1 cellular context compared by ENCODE assay signal in the genomic region with DNA sequence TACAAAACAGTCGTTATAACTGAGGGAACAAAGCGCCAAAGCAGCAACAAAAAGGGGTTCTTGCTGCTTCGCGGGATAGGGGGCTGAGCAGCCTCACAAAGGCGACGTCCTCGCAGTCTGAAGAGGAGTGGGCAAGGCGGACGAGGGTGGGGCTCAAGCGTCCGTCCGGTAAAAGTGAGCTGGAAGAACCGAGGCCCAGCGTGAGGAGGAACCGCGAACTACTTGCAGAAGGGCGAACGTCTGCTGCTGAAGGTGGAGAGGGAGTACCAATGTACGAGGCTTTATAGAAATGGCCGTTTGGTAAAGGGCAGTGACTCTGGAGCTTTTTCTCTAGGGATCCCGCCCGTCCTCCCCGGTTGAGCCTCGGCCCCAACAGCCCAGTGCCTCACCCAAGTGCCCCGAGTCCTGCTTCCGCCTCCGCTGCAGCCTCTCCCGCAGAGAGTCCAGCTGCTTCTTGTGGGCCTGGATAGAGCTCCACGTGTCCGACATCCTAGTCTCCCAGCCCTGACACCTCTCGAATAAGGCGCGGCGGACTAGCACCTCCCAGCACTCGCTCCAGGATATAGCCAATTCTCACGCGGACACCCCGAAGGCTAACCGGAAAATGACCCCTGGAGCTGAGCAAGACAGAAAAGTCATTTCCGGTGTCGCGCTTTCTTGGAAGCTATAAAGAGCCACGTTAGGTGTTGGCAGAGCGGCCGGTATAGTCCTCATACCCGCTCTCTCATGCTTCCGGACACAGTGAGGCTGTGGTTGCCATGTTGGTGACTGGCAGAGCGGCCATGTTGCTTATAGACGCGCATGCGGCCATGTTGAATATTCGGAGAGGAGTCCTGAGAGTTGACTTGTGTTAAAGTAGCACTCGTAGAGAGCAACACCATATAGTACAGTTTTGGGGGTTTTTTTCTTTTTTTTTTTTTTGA.
A peak's percentile ranks its signal among the peaks of the same experiment; 100 is the strongest.
TF ChIP-seq lines count a peak whose summit lies in the region.

A gene (minus strand): TSS at position 606 of the 923 bp plus-strand sequence. CDS start 117 bp downstream, at position 489.

TF ChIP-seq in K562, 482 proteins besides CTCF, POLR2A, EP300 and RAD21 (continued from another document):
- TF ChIP-seq, protein P1, sequence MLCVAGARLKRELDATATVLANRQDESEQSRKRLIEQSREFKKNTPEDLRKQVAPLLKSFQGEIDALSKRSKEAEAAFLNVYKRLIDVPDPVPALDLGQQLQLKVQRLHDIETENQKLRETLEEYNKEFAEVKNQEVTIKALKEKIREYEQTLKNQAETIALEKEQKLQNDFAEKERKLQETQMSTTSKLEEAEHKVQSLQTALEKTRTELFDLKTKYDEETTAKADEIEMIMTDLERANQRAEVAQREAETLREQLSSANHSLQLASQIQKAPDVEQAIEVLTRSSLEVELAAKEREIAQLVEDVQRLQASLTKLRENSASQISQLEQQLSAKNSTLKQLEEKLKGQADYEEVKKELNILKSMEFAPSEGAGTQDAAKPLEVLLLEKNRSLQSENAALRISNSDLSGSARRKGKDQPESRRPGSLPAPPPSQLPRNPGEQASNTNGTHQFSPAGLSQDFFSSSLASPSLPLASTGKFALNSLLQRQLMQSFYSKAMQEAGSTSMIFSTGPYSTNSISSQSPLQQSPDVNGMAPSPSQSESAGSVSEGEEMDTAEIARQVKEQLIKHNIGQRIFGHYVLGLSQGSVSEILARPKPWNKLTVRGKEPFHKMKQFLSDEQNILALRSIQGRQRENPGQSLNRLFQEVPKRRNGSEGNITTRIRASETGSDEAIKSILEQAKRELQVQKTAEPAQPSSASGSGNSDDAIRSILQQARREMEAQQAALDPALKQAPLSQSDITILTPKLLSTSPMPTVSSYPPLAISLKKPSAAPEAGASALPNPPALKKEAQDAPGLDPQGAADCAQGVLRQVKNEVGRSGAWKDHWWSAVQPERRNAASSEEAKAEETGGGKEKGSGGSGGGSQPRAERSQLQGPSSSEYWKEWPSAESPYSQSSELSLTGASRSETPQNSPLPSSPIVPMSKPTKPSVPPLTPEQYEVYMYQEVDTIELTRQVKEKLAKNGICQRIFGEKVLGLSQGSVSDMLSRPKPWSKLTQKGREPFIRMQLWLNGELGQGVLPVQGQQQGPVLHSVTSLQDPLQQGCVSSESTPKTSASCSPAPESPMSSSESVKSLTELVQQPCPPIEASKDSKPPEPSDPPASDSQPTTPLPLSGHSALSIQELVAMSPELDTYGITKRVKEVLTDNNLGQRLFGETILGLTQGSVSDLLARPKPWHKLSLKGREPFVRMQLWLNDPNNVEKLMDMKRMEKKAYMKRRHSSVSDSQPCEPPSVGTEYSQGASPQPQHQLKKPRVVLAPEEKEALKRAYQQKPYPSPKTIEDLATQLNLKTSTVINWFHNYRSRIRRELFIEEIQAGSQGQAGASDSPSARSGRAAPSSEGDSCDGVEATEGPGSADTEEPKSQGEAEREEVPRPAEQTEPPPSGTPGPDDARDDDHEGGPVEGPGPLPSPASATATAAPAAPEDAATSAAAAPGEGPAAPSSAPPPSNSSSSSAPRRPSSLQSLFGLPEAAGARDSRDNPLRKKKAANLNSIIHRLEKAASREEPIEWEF (CRISPR knock-in tag; IDR thresholded peaks at IDR 0.05), result no peak
- TF ChIP-seq MED1 (CRISPR knock-in tag; IDR thresholded peaks at IDR 0.05; ENCODE audit: borderline replicate concordance), result no peak
- TF ChIP-seq PHF8 (IDR thresholded peaks at IDR 0.05; ENCODE audit: borderline replicate concordance, low read length), result peak; percentile 78; the same call in 1 of the 2 replicates
- TF ChIP-seq, protein P2, sequence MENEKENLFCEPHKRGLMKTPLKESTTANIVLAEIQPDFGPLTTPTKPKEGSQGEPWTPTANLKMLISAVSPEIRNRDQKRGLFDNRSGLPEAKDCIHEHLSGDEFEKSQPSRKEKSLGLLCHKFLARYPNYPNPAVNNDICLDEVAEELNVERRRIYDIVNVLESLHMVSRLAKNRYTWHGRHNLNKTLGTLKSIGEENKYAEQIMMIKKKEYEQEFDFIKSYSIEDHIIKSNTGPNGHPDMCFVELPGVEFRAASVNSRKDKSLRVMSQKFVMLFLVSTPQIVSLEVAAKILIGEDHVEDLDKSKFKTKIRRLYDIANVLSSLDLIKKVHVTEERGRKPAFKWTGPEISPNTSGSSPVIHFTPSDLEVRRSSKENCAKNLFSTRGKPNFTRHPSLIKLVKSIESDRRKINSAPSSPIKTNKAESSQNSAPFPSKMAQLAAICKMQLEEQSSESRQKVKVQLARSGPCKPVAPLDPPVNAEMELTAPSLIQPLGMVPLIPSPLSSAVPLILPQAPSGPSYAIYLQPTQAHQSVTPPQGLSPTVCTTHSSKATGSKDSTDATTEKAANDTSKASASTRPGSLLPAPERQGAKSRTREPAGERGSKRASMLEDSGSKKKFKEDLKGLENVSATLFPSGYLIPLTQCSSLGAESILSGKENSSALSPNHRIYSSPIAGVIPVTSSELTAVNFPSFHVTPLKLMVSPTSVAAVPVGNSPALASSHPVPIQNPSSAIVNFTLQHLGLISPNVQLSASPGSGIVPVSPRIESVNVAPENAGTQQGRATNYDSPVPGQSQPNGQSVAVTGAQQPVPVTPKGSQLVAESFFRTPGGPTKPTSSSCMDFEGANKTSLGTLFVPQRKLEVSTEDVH (IDR thresholded peaks at IDR 0.05; ENCODE audit: low read depth, partially characterized antibody), result peak; percentile 86
- TF ChIP-seq, protein P3, sequence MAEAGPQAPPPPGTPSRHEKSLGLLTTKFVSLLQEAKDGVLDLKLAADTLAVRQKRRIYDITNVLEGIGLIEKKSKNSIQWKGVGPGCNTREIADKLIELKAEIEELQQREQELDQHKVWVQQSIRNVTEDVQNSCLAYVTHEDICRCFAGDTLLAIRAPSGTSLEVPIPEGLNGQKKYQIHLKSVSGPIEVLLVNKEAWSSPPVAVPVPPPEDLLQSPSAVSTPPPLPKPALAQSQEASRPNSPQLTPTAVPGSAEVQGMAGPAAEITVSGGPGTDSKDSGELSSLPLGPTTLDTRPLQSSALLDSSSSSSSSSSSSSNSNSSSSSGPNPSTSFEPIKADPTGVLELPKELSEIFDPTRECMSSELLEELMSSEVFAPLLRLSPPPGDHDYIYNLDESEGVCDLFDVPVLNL (CRISPR knock-in tag; IDR thresholded peaks at IDR 0.05; ENCODE audit: low read depth), result peak; percentile 82; the same call in 1 of the 2 replicates
- 0 out of 2 replicates have a peak, but pooled peaks have one; percentile 41 for TF ChIP-seq PTRF (tag; IDR thresholded peaks at IDR 0.05)
- TF ChIP-seq DMBX1 (CRISPR knock-in tag; IDR thresholded peaks at IDR 0.05; ENCODE audit: borderline replicate concordance), result peak; percentile 83; the same call in 1 of the 2 replicates
- TF ChIP-seq, protein P4, sequence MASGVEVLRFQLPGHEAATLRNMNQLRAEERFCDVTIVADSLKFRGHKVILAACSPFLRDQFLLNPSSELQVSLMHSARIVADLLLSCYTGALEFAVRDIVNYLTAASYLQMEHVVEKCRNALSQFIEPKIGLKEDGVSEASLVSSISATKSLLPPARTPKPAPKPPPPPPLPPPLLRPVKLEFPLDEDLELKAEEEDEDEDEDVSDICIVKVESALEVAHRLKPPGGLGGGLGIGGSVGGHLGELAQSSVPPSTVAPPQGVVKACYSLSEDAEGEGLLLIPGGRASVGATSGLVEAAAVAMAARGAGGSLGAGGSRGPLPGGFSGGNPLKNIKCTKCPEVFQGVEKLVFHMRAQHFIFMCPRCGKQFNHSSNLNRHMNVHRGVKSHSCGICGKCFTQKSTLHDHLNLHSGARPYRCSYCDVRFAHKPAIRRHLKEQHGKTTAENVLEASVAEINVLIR (CRISPR knock-in tag; IDR thresholded peaks at IDR 0.05), result peak; percentile 78
- TF ChIP-seq TAF1 (IDR thresholded peaks at IDR 0.05; ENCODE audit: control insufficient read depth, extremely low read depth, insufficient read depth, low read length, severe bottlenecking), result peak; percentile 85
- TF ChIP-seq, protein P5, sequence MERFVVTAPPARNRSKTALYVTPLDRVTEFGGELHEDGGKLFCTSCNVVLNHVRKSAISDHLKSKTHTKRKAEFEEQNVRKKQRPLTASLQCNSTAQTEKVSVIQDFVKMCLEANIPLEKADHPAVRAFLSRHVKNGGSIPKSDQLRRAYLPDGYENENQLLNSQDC (CRISPR knock-in tag; IDR thresholded peaks at IDR 0.05), result no peak
- no peak for TF ChIP-seq HOXB6 (CRISPR knock-in tag; IDR thresholded peaks at IDR 0.05; ENCODE audit: borderline replicate concordance)
- TF ChIP-seq, protein P6, sequence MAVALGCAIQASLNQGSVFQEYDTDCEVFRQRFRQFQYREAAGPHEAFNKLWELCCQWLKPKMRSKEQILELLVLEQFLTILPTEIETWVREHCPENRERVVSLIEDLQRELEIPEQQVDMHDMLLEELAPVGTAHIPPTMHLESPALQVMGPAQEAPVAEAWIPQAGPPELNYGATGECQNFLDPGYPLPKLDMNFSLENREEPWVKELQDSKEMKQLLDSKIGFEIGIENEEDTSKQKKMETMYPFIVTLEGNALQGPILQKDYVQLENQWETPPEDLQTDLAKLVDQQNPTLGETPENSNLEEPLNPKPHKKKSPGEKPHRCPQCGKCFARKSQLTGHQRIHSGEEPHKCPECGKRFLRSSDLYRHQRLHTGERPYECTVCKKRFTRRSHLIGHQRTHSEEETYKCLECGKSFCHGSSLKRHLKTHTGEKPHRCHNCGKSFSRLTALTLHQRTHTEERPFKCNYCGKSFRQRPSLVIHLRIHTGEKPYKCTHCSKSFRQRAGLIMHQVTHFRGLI (CRISPR knock-in tag; IDR thresholded peaks at IDR 0.05), result no peak
- no peak for TF ChIP-seq NELFE (IDR thresholded peaks at IDR 0.05; ENCODE audit: insufficient read depth, insufficient read length)
- TF ChIP-seq TBL1XR1 (IDR thresholded peaks at IDR 0.05; ENCODE audit: low read length in 2 of 2), result peak in 1 of 2 experiments; percentile 38; a peak in 1 of 4 replicates
- no peak for TF ChIP-seq ZNF347 (CRISPR knock-in tag; IDR thresholded peaks at IDR 0.05; ENCODE audit: low read depth)
- TF ChIP-seq BACH1 (tag; IDR thresholded peaks at IDR 0.05), result peak; percentile 83; the same call in 1 of the 2 replicates
- TF ChIP-seq NBN (IDR thresholded peaks at IDR 0.05; ENCODE audit: low read depth), result no peak
- TF ChIP-seq, protein P7, sequence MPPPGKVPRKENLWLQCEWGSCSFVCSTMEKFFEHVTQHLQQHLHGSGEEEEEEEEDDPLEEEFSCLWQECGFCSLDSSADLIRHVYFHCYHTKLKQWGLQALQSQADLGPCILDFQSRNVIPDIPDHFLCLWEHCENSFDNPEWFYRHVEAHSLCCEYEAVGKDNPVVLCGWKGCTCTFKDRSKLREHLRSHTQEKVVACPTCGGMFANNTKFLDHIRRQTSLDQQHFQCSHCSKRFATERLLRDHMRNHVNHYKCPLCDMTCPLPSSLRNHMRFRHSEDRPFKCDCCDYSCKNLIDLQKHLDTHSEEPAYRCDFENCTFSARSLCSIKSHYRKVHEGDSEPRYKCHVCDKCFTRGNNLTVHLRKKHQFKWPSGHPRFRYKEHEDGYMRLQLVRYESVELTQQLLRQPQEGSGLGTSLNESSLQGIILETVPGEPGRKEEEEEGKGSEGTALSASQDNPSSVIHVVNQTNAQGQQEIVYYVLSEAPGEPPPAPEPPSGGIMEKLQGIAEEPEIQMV (tag; conservative IDR thresholded peaks at IDR 0.05; ENCODE audit: low read depth), result peak; percentile 52; the same call in 1 of the 2 replicates
- no peak for TF ChIP-seq U2AF2 (optimal IDR thresholded peaks at IDR 0.05; ENCODE audit: low read depth, low read length)
- TF ChIP-seq KDM4B (IDR thresholded peaks at IDR 0.05; ENCODE audit: borderline replicate concordance in 2 of 2, low read depth in 1 of 2), result 0 out of 4 replicates have a peak, but pooled peaks of 1 of the 2 experiments have one; percentile 71
- TF ChIP-seq POLR2H (tag; IDR thresholded peaks at IDR 0.05; ENCODE audit: low read depth), result peak; percentile 53; the same call in 1 of the 2 replicates
- 0 out of 2 replicates have a peak, but pooled peaks have one; percentile 20 for TF ChIP-seq ZBTB17 (CRISPR knock-in tag; IDR thresholded peaks at IDR 0.05)
- TF ChIP-seq RHOXF2B (CRISPR knock-in tag; conservative IDR thresholded peaks at IDR 0.05), result no peak
- peak; percentile 52; the same call in 1 of the 2 replicates for TF ChIP-seq TEAD4 (IDR thresholded peaks at IDR 0.05; ENCODE audit: low read length)
- TF ChIP-seq TEAD4 (CRISPR knock-in tag; IDR thresholded peaks at IDR 0.05; ENCODE audit: borderline replicate concordance), result no peak
- no peak for TF ChIP-seq ZNF41 (CRISPR knock-in tag; conservative IDR thresholded peaks at IDR 0.05)
- no peak for TF ChIP-seq ZNF586 (CRISPR knock-in tag; conservative IDR thresholded peaks at IDR 0.05)
- TF ChIP-seq KDM5B (IDR thresholded peaks at IDR 0.05; ENCODE audit: insufficient replicate concordance, low read depth, low read length), result peak; percentile 53
- TF ChIP-seq SIX5 (IDR thresholded peaks at IDR 0.05; ENCODE audit: borderline replicate concordance in 1 of 2, insufficient read depth in 1 of 2, low read depth in 1 of 2, low read length in 2 of 2), result peak; percentile 78 to 83; a peak in 3 of 4 replicates
